In the genomic region with DNA sequence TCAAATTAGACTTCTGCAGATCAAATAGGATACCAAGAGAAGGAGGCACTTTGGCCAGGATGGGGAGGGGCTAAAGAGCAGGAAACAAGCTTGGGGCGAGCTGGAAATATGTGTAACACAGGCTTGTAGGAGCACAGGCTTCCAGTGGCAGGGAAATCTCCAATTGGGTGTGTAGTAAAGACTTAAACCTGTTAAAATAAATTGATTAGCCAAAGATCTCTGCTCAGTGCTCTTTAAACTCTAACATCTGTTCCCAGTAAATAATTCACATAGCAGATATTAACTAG, we compare ENCODE assay signal across 17 cellular contexts.
DNase-seq lines count a peak whose midpoint lies in the region; FAIRE-seq and TF ChIP-seq lines count a peak whose summit lies in the region.
"Had no signal": no experiment of that assay in that cellular context is flagged by ENCODE, and none has a peak within 500 bp of the region (broad histone marks: within the 10 kb centered on the region; RNA-seq: fewer than 3 reads in every experiment).

No MANE protein-coding gene starts in this region.

- CTCF ChIA-PET in activated CD4-positive, alpha-beta T cell treated with anti-CD3 and anti-CD28 coated beads, Interleukin-2, amount 10 ng/mL, durations not matched to agents 7 days and 5 days (lab: Charles Lee): interaction anchor here (1.1 to 1.9 kb wide), 2 partner anchors 19 to 186 kb away, joined by 4 to 5 read pairs; partner anchors contain the start of gene UQCC2

- H3K4me1 ChIP-seq in kidney (ENCODE audit: control insufficient read depth in 1 of 2, insufficient read depth in 1 of 2, low read depth in 1 of 2, low read length in 2 of 2): peaks cover 7 to 11% of the 10 kb centered on the region in 2 donors

- FAIRE-seq in kidney (lab: Jason Lieb, UNC): no peak
- FAIRE-seq: A204.1, D721Med had no signal

- H3K9ac ChIP-seq in kidney (ENCODE audit: low read length in 2 of 2): no peak overlapping the region

- DNase-seq in activated CD4-positive, alpha-beta T cell treated with anti-CD3 and anti-CD28 coated beads, Interleukin-2, amount 10 ng/mL, durations not matched to agents 7 days and 5 days: no peak
- no peak for DNase-seq in activated CD4-positive, alpha-beta T cell treated with anti-CD3 and anti-CD28 coated beads for 1 hour
- DNase-seq in MG63: peak; percentile 5
- peak; percentile 3 for DNase-seq in kidney
- no peak for DNase-seq in osteocyte (ENCODE audit: extremely low spot score, unreplicated experiment)
- DNase-seq in CD1c-positive myeloid dendritic cell (ENCODE audit: extremely low spot score): no peak
- no peak for DNase-seq in GM13977 (ENCODE audit: low spot score)
- DNase-seq in lower leg skin (ENCODE audit: low spot score in 2 of 2): no peak
- DNase-seq: CD4-positive, CD25-positive, alpha-beta regulatory T cell; GOT3; NCI-H1048; NCI-H2107; NCI-H446; NCI-H748 treated with DMSO at 0.1 percent for 48 hours; Right ventricle myocardium superior had no signal

- H3K27ac Mint-ChIP-seq in activated CD4-positive, alpha-beta T cell treated with anti-CD3 and anti-CD28 coated beads, Interleukin-2, amount 10 ng/mL, durations not matched to agents 7 days and 5 days: peak overlapping the region; percentile 33
- peak overlapping the region; percentile 41 for H3K27ac Mint-ChIP-seq in osteocyte (ENCODE audit: unreplicated experiment)

- in situ Hi-C loops in GM13977 (cut with MboI; ENCODE audit: low pct_unique_long_range_greater_than_20kb, low sequenced_read_pairs, unreplicated experiment): no loop called here

- intact Hi-C loops in kidney (cut with DNase I) (no loop called here), lower leg skin (cut with DNase I; ENCODE audit: low total_unique reads) (no loop called here)

- H3K36me3 ChIP-seq in MG63: no peaks in the 10 kb centered on the region
- H3K36me3 ChIP-seq in kidney (ENCODE audit: control insufficient read depth in 1 of 2, insufficient read depth in 2 of 2, low read length in 2 of 2): no peaks in the 10 kb centered on the region

- H3K9me3 Mint-ChIP-seq in activated CD4-positive, alpha-beta T cell treated with anti-CD3 and anti-CD28 coated beads, Interleukin-2, amount 10 ng/mL, durations not matched to agents 7 days and 5 days: no peaks in the 10 kb centered on the region
- no peaks in the 10 kb centered on the region for H3K9me3 Mint-ChIP-seq in osteocyte (ENCODE audit: unreplicated experiment)
- H3K9me3 Mint-ChIP-seq: CD4-positive, CD25-positive, alpha-beta regulatory T cell had no signal

- H3K9me3 ChIP-seq in MG63 (no peaks in the 10 kb centered on the region), kidney (ENCODE audit: control insufficient read depth in 1 of 2, low read length in 2 of 2) (no peaks in the 10 kb centered on the region)

- H3K4me3 Mint-ChIP-seq in activated CD4-positive, alpha-beta T cell treated with anti-CD3 and anti-CD28 coated beads, Interleukin-2, amount 10 ng/mL, durations not matched to agents 7 days and 5 days: no peak overlapping the region
- no peak overlapping the region for H3K4me3 Mint-ChIP-seq in osteocyte (ENCODE audit: unreplicated experiment)
- H3K4me3 Mint-ChIP-seq: CD4-positive, CD25-positive, alpha-beta regulatory T cell had no signal

- H3K27ac ChIP-seq in kidney (ENCODE audit: low read depth in 2 of 2, low read length in 2 of 2): no peak overlapping the region

- peaks cover 62% of the 10 kb centered on the region for H3K4me1 Mint-ChIP-seq in activated CD4-positive, alpha-beta T cell treated with anti-CD3 and anti-CD28 coated beads, Interleukin-2, amount 10 ng/mL, durations not matched to agents 7 days and 5 days
- H3K4me1 Mint-ChIP-seq in osteocyte (ENCODE audit: unreplicated experiment): peaks cover 15% of the 10 kb centered on the region

- no peak overlapping the region for H3K4me3 ChIP-seq in MG63
- H3K4me3 ChIP-seq in kidney (ENCODE audit: low read length in 2 of 2): no peak overlapping the region
- H3K4me3 ChIP-seq in lower leg skin (ENCODE audit: low read depth, poor library complexity, severe bottlenecking): no peak overlapping the region

- POLR2A ChIA-PET in activated CD4-positive, alpha-beta T cell treated with anti-CD3 and anti-CD28 coated beads, Interleukin-2, amount 10 ng/mL, durations not matched to agents 7 days and 5 days (lab: Charles Lee): no interaction called here

- peaks cover 2% of the 10 kb centered on the region for H3K36me3 Mint-ChIP-seq in activated CD4-positive, alpha-beta T cell treated with anti-CD3 and anti-CD28 coated beads, Interleukin-2, amount 10 ng/mL, durations not matched to agents 7 days and 5 days (ENCODE audit: low read depth)
- no peaks in the 10 kb centered on the region for H3K36me3 Mint-ChIP-seq in osteocyte (ENCODE audit: unreplicated experiment)
- H3K36me3 Mint-ChIP-seq: CD4-positive, CD25-positive, alpha-beta regulatory T cell had no signal

- 42 to 47% methylated on average over 1 of the region's 1 CpG for WGBS in lower leg skin, 2 donors

- peaks cover 2% of the 10 kb centered on the region for H3K27me3 Mint-ChIP-seq in activated CD4-positive, alpha-beta T cell treated with anti-CD3 and anti-CD28 coated beads, Interleukin-2, amount 10 ng/mL, durations not matched to agents 7 days and 5 days
- peaks cover 29% of the 10 kb centered on the region for H3K27me3 Mint-ChIP-seq in osteocyte (ENCODE audit: unreplicated experiment)

- TF ChIP-seq POLR2A in lower leg skin (IDR thresholded peaks at IDR 0.05): no peak

- no peak for TF ChIP-seq CTCF in kidney (IDR thresholded peaks at IDR 0.05; ENCODE audit: borderline replicate concordance, extremely low read depth, insufficient read depth)
- no peak for TF ChIP-seq CTCF in osteocyte (IDR thresholded peaks at IDR 0.05)
- TF ChIP-seq CTCF in GM13977 (IDR thresholded peaks at IDR 0.05; ENCODE audit: extremely low read depth, insufficient read depth, missing control alignments): no peak
- TF ChIP-seq CTCF in lower leg skin (IDR thresholded peaks at IDR 0.05): no peak

- no peaks in the 10 kb centered on the region for H3K27me3 ChIP-seq in MG63

Comparison
In these comparisons a context has a peak if more than half of its experiments do, and no peak if none do; other contexts are left out.
1. DNase-seq: peak in MG63 (single experiment) and kidney (single experiment); none in activated CD4-positive, alpha-beta T cell treated with anti-CD3 and anti-CD28 coated beads, Interleukin-2, amount 10 ng/mL, durations not matched to agents 7 days and 5 days (single experiment), activated CD4-positive, alpha-beta T cell treated with anti-CD3 and anti-CD28 coated beads for 1 hour (single experiment), osteocyte (single experiment), CD1c-positive myeloid dendritic cell (single experiment), GM13977 (single experiment) and lower leg skin (0 of 2).